ENCODE assay signal across 8 cellular contexts in genomic region chr3:55487376-55488241, GRCh38. TPM values are rescaled to one million over a fixed set of nuclear protein-coding genes. Genes with fewer than 3 reads are reported as not detected.
DNase-seq lines count a peak whose midpoint lies in the region; ATAC-seq, FAIRE-seq and TF ChIP-seq lines count a peak whose summit lies in the region.

No MANE protein-coding gene starts in this region.

- H2AFZ ChIP-seq in Loucy (ENCODE audit: low read length) (peak overlapping the region; percentile 74), keratinocyte (ENCODE audit: control insufficient read depth, low read length) (peak overlapping the region; percentile 78)

- H3K36me3 ChIP-seq in Loucy (ENCODE audit: insufficient read depth, low read length) (no peaks in the 10 kb centered on the region), keratinocyte (ENCODE audit: control insufficient read depth in 2 of 2, extremely low read depth in 1 of 2, insufficient read depth in 2 of 2, low read length in 2 of 2) (no peaks in the 10 kb centered on the region)

- peak; percentile 76 for DNase-seq in ELR (ENCODE audit: low read depth)
- no peak for DNase-seq in astrocyte of the cerebellum (ENCODE audit: low read depth)
- no peak for DNase-seq in keratinocyte (ENCODE audit: low read depth, low spot score)
- peak; percentile 3 for DNase-seq in stimulated activated naive CD8-positive, alpha-beta T cell treated with anti-CD3 and anti-CD28 coated beads, Interleukin-15, Interleukin-2, amounts not matched to agents 100 U/mL and 50 U/mL, for 24 hours
- DNase-seq in NCI-H2029 treated with DMSO at 0.1 percent for 48 hours (lab: John Stamatoyannopoulos, UW) = no peak
- DNase-seq in T-helper 9 cell = no peak

- no peaks in the 10 kb centered on the region for H4K20me1 ChIP-seq in Loucy (ENCODE audit: insufficient read depth, low read length, poor library complexity, severe bottlenecking)
- H4K20me1 ChIP-seq in keratinocyte (ENCODE audit: control insufficient read depth, extremely low read depth, insufficient read depth, low read length) = no peaks in the 10 kb centered on the region

- no peak for ATAC-seq in stimulated activated naive CD8-positive, alpha-beta T cell treated with anti-CD3 and anti-CD28 coated beads, Interleukin-15, Interleukin-2, amounts not matched to agents 100 U/mL and 50 U/mL, for 24 hours
- ATAC-seq in GM21529 (IDR thresholded peaks at IDR 0.05; ENCODE audit: unreplicated experiment) = no peak

- peaks cover 16% of the 10 kb centered on the region for H3K27me3 ChIP-seq in Loucy (ENCODE audit: insufficient read depth, low read length, poor library complexity, severe bottlenecking)
- no peaks in the 10 kb centered on the region for H3K27me3 ChIP-seq in keratinocyte (ENCODE audit: control insufficient read depth, extremely low read depth, insufficient read depth, low read length)

- FAIRE-seq in keratinocyte (lab: Jason Lieb, UNC) = peak; percentile 48

- peaks cover 36% of the 10 kb centered on the region for H3K4me1 ChIP-seq in Loucy (ENCODE audit: insufficient read depth, low read length, poor library complexity, severe bottlenecking)
- H3K4me1 ChIP-seq in keratinocyte (ENCODE audit: control insufficient read depth, extremely low read depth, insufficient read depth, low read length) = peaks cover 50% of the 10 kb centered on the region

- dilution Hi-C loops in keratinocyte (cut with MboI; ENCODE audit: extremely low pct_ligation_motif_present, low sequenced_read_pairs) = loop anchor here (25.0 kb wide), 2 partner anchors 250 to 400 kb away; no protein-coding TSS in a partner anchor

- H3K79me2 ChIP-seq in Loucy (ENCODE audit: insufficient read depth, low read length) (peaks cover 58% of the 10 kb centered on the region), keratinocyte (ENCODE audit: control insufficient read depth, insufficient read depth, low read length) (peaks cover 50% of the 10 kb centered on the region)

- H3F3A ChIP-seq in Loucy (ENCODE audit: low read depth) = 0 out of 2 replicates have a peak, but pooled peaks cover 3% of the 10 kb centered on the region

- peak overlapping the region; percentile 56 for H3K27ac ChIP-seq in keratinocyte (ENCODE audit: control insufficient read depth, insufficient read depth, low read length)

- H3K4me2 ChIP-seq in Loucy (ENCODE audit: low read depth, low read length, poor library complexity, severe bottlenecking) (peak overlapping the region; percentile 66), keratinocyte (ENCODE audit: control insufficient read depth, extremely low read depth, insufficient read depth, low read depth, low read length) (peak overlapping the region; percentile 85)

- H3K9ac ChIP-seq in Loucy (ENCODE audit: low read depth, low read length, poor library complexity, severe bottlenecking) (peak overlapping the region; percentile 69), keratinocyte (ENCODE audit: control insufficient read depth, extremely low read depth, insufficient read depth, low read length) (peak overlapping the region; percentile 81)

- H3K9me2 ChIP-seq in Loucy (replicated peaks; ENCODE audit: low read depth, low read length) = no peaks in the 10 kb centered on the region

- peak overlapping the region; percentile 78 for H3K4me3 ChIP-seq in Loucy (ENCODE audit: low read length, poor library complexity, severe bottlenecking)
- H3K4me3 ChIP-seq in astrocyte of the cerebellum (ENCODE audit: low read depth, low read length) = peak overlapping the region; percentile 83
- peak overlapping the region; percentile 48 to 89 (median 87) for H3K4me3 ChIP-seq in keratinocyte (ENCODE audit: control insufficient read depth in 2 of 3, extremely low read depth in 1 of 3, insufficient read depth in 2 of 3, low read depth in 1 of 3, low read length in 3 of 3)

- H3K9me3 ChIP-seq in Loucy (ENCODE audit: insufficient read depth, low read depth, low read length) (no peaks in the 10 kb centered on the region), keratinocyte (ENCODE audit: control insufficient read depth, low read depth, low read length) (no peaks in the 10 kb centered on the region)

- TF ChIP-seq CTCF in Loucy (conservative IDR thresholded peaks at IDR 0.05; ENCODE audit: low read length) (no peak), astrocyte of the cerebellum (IDR thresholded peaks at IDR 0.05; ENCODE audit: low read depth, low read length, missing control alignments) (no peak), keratinocyte (optimal IDR thresholded peaks at IDR 0.05 in 1 of 3, IDR thresholded peaks at IDR 0.05 in 1 of 3, conservative IDR thresholded peaks at IDR 0.05 in 1 of 3; ENCODE audit: extremely low read depth in 1 of 3, insufficient read depth in 2 of 3, low read length in 3 of 3) (no peak)

- H3K9me1 ChIP-seq in keratinocyte (ENCODE audit: control insufficient read depth, extremely low read depth, insufficient read depth, low read length) = peaks cover 2% of the 10 kb centered on the region

- in situ Hi-C loops in astrocyte of the cerebellum (cut with HindIII; ENCODE audit: low sequenced_read_pairs) = loop anchor here (5.0 to 25.0 kb wide), 5 partner anchors 230 to 1050 kb away; no protein-coding TSS in a partner anchor

RNA-seq across cellular contexts. Expression of gene WNT5A, which starts 0.5 kb away (rescaled TPM):
- 7.1 to 18.7 TPM (median 9.4 TPM) in 3 replicates for polyA plus RNA-seq in keratinocyte
- 4.0 TPM for polyA plus RNA-seq in keratinocyte (2011; ENCODE audit: low read depth)
- 3.9 and 4.5 TPM in 2 replicates for polyA plus RNA-seq in keratinocyte (2011; cell fraction: cytosol; rRNA removed)
- polyA plus RNA-seq in keratinocyte (2011; cell fraction: nucleus; rRNA removed) = 16.4 and 17.6 TPM in 2 replicates
- polyA plus RNA-seq in keratinocyte (2012; ENCODE audit: low replicate concordance) = 4.5 and 16.4 TPM in 2 replicates
- 14.8 to 31.6 TPM (median 18.3 TPM) in 3 replicates for polyA minus RNA-seq in keratinocyte
- polyA minus RNA-seq in keratinocyte (2011; cell fraction: cytosol; rRNA and poly(A)+ RNA removed) = 22.4 TPM
- polyA minus RNA-seq in keratinocyte (2011; cell fraction: nucleus; rRNA and poly(A)+ RNA removed) = 45.5 TPM in 2 replicates

Comparison
In these comparisons a context has a peak if more than half of its experiments do, and no peak if none do; other contexts are left out.
1. DNase-seq: peak in ELR (single experiment) and stimulated activated naive CD8-positive, alpha-beta T cell treated with anti-CD3 and anti-CD28 coated beads, Interleukin-15, Interleukin-2, amounts not matched to agents 100 U/mL and 50 U/mL, for 24 hours (single experiment); none in astrocyte of the cerebellum (single experiment), keratinocyte (single experiment), NCI-H2029 treated with DMSO at 0.1 percent for 48 hours (single experiment) and T-helper 9 cell (single experiment).
2. Peak in every context shown above with its lines, with median percentiles within 50 percentile points of each other: H3K4me3 ChIP-seq.